8 cellular contexts compared by ENCODE assay signal in genomic region chr2:38076250-38076709, GRCh38. TPM values are rescaled to one million over a fixed set of nuclear protein-coding genes. Genes with fewer than 3 reads are reported as not detected.
DNase-seq lines count a peak whose midpoint lies in the region; TF ChIP-seq lines count a peak whose summit lies in the region.

No MANE protein-coding gene starts in this region.

- H3K27ac ChIP-seq in H9 (ENCODE audit: insufficient read length, low read depth, low read length) = no peak overlapping the region
- no peak overlapping the region for H3K27ac ChIP-seq in neural cell (ENCODE audit: low read length)

- H3K4me3 Mint-ChIP-seq in H9 (peak overlapping the region; percentile 63 to 85), type B pancreatic cell (peak overlapping the region; percentile 94)
- H3K4me3 Mint-ChIP-seq in activated CD4-positive, alpha-beta memory T cell treated with anti-CD3 and anti-CD28 coated beads, Interleukin-2, amount 10 ng/mL, durations not matched to agents 7 days and 5 days = peak overlapping the region; percentile 72

- peaks cover 21% of the 10 kb centered on the region for H3K23me2 ChIP-seq in H9 (ENCODE audit: insufficient read length, low read depth, low read length, poor library complexity, severe bottlenecking)

- POLR2A ChIA-PET in activated CD4-positive, alpha-beta memory T cell treated with anti-CD3 and anti-CD28 coated beads, Interleukin-2, amount 10 ng/mL, durations not matched to agents 7 days and 5 days (lab: Charles Lee) = interaction anchor here (0.6 to 2.1 kb wide), 14 partner anchors 13 to 880 kb away, joined by 3 to 14 read pairs (median 5); partner anchors contain the start of genes CEBPZOS, RMDN2 and SRSF7

- H3K9me3 ChIP-seq in H9 (ENCODE audit: control insufficient read depth, low read depth, low read length) (no peaks in the 10 kb centered on the region), neural cell (ENCODE audit: low read length) (peaks cover 2% of the 10 kb centered on the region)

- no peak overlapping the region for H2BK5ac ChIP-seq in H9 (ENCODE audit: insufficient read length, low read length)

- H3T11ph ChIP-seq in H9 (ENCODE audit: low read length) = no peak overlapping the region

- H2BK20ac ChIP-seq in H9 (ENCODE audit: low read depth, low read length, poor library complexity, severe bottlenecking) = no peak overlapping the region

- H2BK15ac ChIP-seq in H9 (ENCODE audit: low read depth, low read length) = no peak overlapping the region

- no peak overlapping the region for H3K18ac ChIP-seq in H9 (ENCODE audit: insufficient read length, low read depth, low read length)

- peaks cover 54 to 61% of the 10 kb centered on the region in 2 experiments for H3K4me1 Mint-ChIP-seq in H9
- peaks cover 45% of the 10 kb centered on the region for H3K4me1 Mint-ChIP-seq in activated CD4-positive, alpha-beta memory T cell treated with anti-CD3 and anti-CD28 coated beads, Interleukin-2, amount 10 ng/mL, durations not matched to agents 7 days and 5 days
- H3K4me1 Mint-ChIP-seq in type B pancreatic cell (ENCODE audit: unreplicated experiment) = peaks cover 21% of the 10 kb centered on the region

- H3K4ac ChIP-seq in H9 (ENCODE audit: low read depth, low read length) = no peak overlapping the region

- H3K9me3 Mint-ChIP-seq in H9 (peaks cover 0 to 5% of the 10 kb centered on the region in 2 experiments; a peak in 4 of 5 replicates), type B pancreatic cell (no peaks in the 10 kb centered on the region)
- peaks cover 2% of the 10 kb centered on the region for H3K9me3 Mint-ChIP-seq in activated CD4-positive, alpha-beta memory T cell treated with anti-CD3 and anti-CD28 coated beads, Interleukin-2, amount 10 ng/mL, durations not matched to agents 7 days and 5 days

- H3K56ac ChIP-seq in H9 (ENCODE audit: insufficient read length, low read depth, low read length) = no peak overlapping the region

- TF ChIP-seq EP300 in neural cell (conservative IDR thresholded peaks at IDR 0.05; ENCODE audit: poor library complexity, severe bottlenecking) = no peak

- TF ChIP-seq CTCF in H9 (conservative IDR thresholded peaks at IDR 0.05) = peak; percentile 66
- no peak for TF ChIP-seq CTCF in NB4 (IDR thresholded peaks at IDR 0.05; ENCODE audit: low read depth, low read length)
- peak; percentile 69 for TF ChIP-seq CTCF in neural cell (IDR thresholded peaks at IDR 0.05; ENCODE audit: poor library complexity, severe bottlenecking)
- TF ChIP-seq CTCF in type B pancreatic cell (conservative IDR thresholded peaks at IDR 0.05) = peak; percentile 70

- H3K14ac ChIP-seq in H9 (ENCODE audit: insufficient read depth, low read length) = no peak overlapping the region

- H4K5ac ChIP-seq in H9 (ENCODE audit: insufficient read length, low read depth, low read length) = no peak overlapping the region

- no peak overlapping the region for H4K8ac ChIP-seq in H9 (replicated peaks; ENCODE audit: insufficient read length, low read depth, low read length)

- H3K9me2 ChIP-seq in neural cell (ENCODE audit: insufficient read depth, low read length) = no peaks in the 10 kb centered on the region

- H3K27me3 Mint-ChIP-seq in H9 (ENCODE audit: low read depth) = peaks cover 63% of the 10 kb centered on the region
- peaks cover 54% of the 10 kb centered on the region for H3K27me3 Mint-ChIP-seq in activated CD4-positive, alpha-beta memory T cell treated with anti-CD3 and anti-CD28 coated beads, Interleukin-2, amount 10 ng/mL, durations not matched to agents 7 days and 5 days
- peaks cover 38% of the 10 kb centered on the region for H3K27me3 Mint-ChIP-seq in type B pancreatic cell

- H3K4me3 ChIP-seq in NB4 (ENCODE audit: low read depth, low read length) (peak overlapping the region; percentile 71), neural cell (ENCODE audit: low read length) (peak overlapping the region; percentile 75)

- no CpG with 5 or more reads among the region's 39 CpGs for WGBS in H9 (ENCODE audit: extremely low coverage, insufficient read length, low lambda C conversion rate)

- no peak overlapping the region for H2AK5ac ChIP-seq in H9 (ENCODE audit: insufficient read length, low read length)

- H3K27ac Mint-ChIP-seq in H9 (no peak overlapping the region), type B pancreatic cell (peak overlapping the region; percentile 98)
- H3K27ac Mint-ChIP-seq in activated CD4-positive, alpha-beta memory T cell treated with anti-CD3 and anti-CD28 coated beads, Interleukin-2, amount 10 ng/mL, durations not matched to agents 7 days and 5 days = peak overlapping the region; percentile 79

- H3K23ac ChIP-seq in H9 (ENCODE audit: insufficient read length, low read depth, low read length) = no peak overlapping the region

- H3K9ac ChIP-seq in H9 (ENCODE audit: extremely low read depth, insufficient read length, low read length) (no peak overlapping the region), neural cell (ENCODE audit: low read length) (peak overlapping the region; percentile 9)

- no peak overlapping the region for H2BK12ac ChIP-seq in H9 (ENCODE audit: insufficient read length, low read depth, low read length)

- no peak overlapping the region for H4K91ac ChIP-seq in H9 (ENCODE audit: insufficient read length, low read depth, low read length)

- no peaks in the 10 kb centered on the region for H3K79me1 ChIP-seq in H9 (ENCODE audit: insufficient read depth, low read depth, low read length, poor library complexity, severe bottlenecking)

- peaks cover 2% of the 10 kb centered on the region for H4K20me1 ChIP-seq in H9 (ENCODE audit: control insufficient read depth, insufficient read depth, insufficient read length)
- no peaks in the 10 kb centered on the region for H4K20me1 ChIP-seq in neural cell (ENCODE audit: insufficient read depth)

- no peaks in the 10 kb centered on the region for H3K36me3 ChIP-seq in neural cell (ENCODE audit: insufficient read depth, low read length)

- peak; percentile 61 for TF ChIP-seq RAD21 in neural cell (conservative IDR thresholded peaks at IDR 0.05)

- peaks cover 0 to 6% (median 2%) of the 10 kb centered on the region in 3 experiments; a peak in 2 of 7 replicates for H3K36me3 Mint-ChIP-seq in H9 (ENCODE audit: insufficient read depth in 1 of 3, low read depth in 3 of 3)
- H3K36me3 Mint-ChIP-seq in activated CD4-positive, alpha-beta memory T cell treated with anti-CD3 and anti-CD28 coated beads, Interleukin-2, amount 10 ng/mL, durations not matched to agents 7 days and 5 days (ENCODE audit: low read depth) = peaks cover 18% of the 10 kb centered on the region
- H3K36me3 Mint-ChIP-seq in type B pancreatic cell = peaks cover 30% of the 10 kb centered on the region

- H2BK120ac ChIP-seq in H9 (ENCODE audit: low read depth, low read length, poor library complexity, severe bottlenecking) = no peak overlapping the region

- CTCF ChIA-PET in activated CD4-positive, alpha-beta memory T cell treated with anti-CD3 and anti-CD28 coated beads, Interleukin-2, amount 10 ng/mL, durations not matched to agents 7 days and 5 days (lab: Charles Lee) = interaction anchor here (0.5 to 2.3 kb wide), 24 partner anchors 11 to 686 kb away, joined by 3 to 17 read pairs (median 4); no protein-coding TSS in a partner anchor

- H2AFZ ChIP-seq in H9 (ENCODE audit: low read length) = no peak overlapping the region
- H2AFZ ChIP-seq in neural cell (ENCODE audit: low read depth, low read length) = no peak overlapping the region

- H3K27me3 ChIP-seq in H9 (ENCODE audit: insufficient read depth, low read length) = peaks cover 36% of the 10 kb centered on the region
- H3K27me3 ChIP-seq in neural cell (ENCODE audit: insufficient read depth, low read depth, low read length) = peaks cover 66% of the 10 kb centered on the region

- H3K4me1 ChIP-seq in H9 (ENCODE audit: insufficient read depth, low read length) = peaks cover 15% of the 10 kb centered on the region

- DNase-seq in NCI-H1436 (lab: John Stamatoyannopoulos, UW) = peak; percentile 29
- DNase-seq in NCI-H1436 treated with DMSO at 0.1 percent for 48 hours (lab: John Stamatoyannopoulos, UW) = no peak
- DNase-seq in H9 = peak; percentile 91
- DNase-seq in NB4 (ENCODE audit: low read depth) = peak; percentile 90
- DNase-seq in activated CD4-positive, alpha-beta memory T cell treated with anti-CD3 and anti-CD28 coated beads, Interleukin-2, amount 10 ng/mL, durations not matched to agents 7 days and 5 days = peak; percentile 75
- peak; percentile 76 for DNase-seq in fibroblast of the conjunctiva (ENCODE audit: low read depth)
- peak; percentile 87 for DNase-seq in type B pancreatic cell (ENCODE audit: extremely low spot score, unreplicated experiment)

- TF ChIP-seq POLR2A in NB4 (IDR thresholded peaks at IDR 0.05; ENCODE audit: extremely low read depth, insufficient read length) = no peak

- H3F3A ChIP-seq in neural cell (ENCODE audit: insufficient read depth, low read length, poor library complexity, severe bottlenecking) = no peaks in the 10 kb centered on the region

- H3K79me2 ChIP-seq in H9 (ENCODE audit: insufficient read depth, low read length) (no peaks in the 10 kb centered on the region), neural cell (replicated peaks; ENCODE audit: insufficient read depth, low read length) (no peaks in the 10 kb centered on the region)

- H3K4me2 ChIP-seq in H9 (ENCODE audit: insufficient read depth, insufficient read length, low read length) = peak overlapping the region; percentile 70
- peak overlapping the region; percentile 70 for H3K4me2 ChIP-seq in neural cell (ENCODE audit: low read length)

TF ChIP-seq in neural cell, 6 proteins besides CTCF, POLR2A, EP300 and RAD21 (continues in another document):
- TF ChIP-seq SMC3 (conservative IDR thresholded peaks at IDR 0.05; ENCODE audit: poor library complexity) = peak; percentile 49
- TF ChIP-seq POLR2AphosphoS5 (IDR thresholded peaks at IDR 0.05) = no peak
- TF ChIP-seq EZH2 (IDR thresholded peaks at IDR 0.05; ENCODE audit: borderline replicate concordance, insufficient read depth, low read length, poor library complexity, severe bottlenecking) = peak; percentile 41

RNA-seq across cellular contexts. Expression of gene CYP1B1, which starts 0.3 kb away (rescaled TPM):
- total RNA-seq in H9 (2021) (2.7 and 2.9 TPM in 2 replicates), type B pancreatic cell (ENCODE audit: low replicate concordance) (176 and 360 TPM in 2 replicates)
- 10 to 100 TPM; 17.1 to 19.4 TPM for total RNA-seq in activated CD4-positive, alpha-beta memory T cell treated with anti-CD3 and anti-CD28 coated beads, Interleukin-2, amount 10 ng/mL, durations not matched to agents 7 days and 5 days
- not detected in 2 replicates for polyA plus RNA-seq in neural cell
- 0.24 TPM in 1 of 2 replicates, not detected in the other for polyA minus RNA-seq in neural cell

Comparison
In these comparisons a context has a peak if more than half of its experiments do, and no peak if none do; other contexts are left out.
1. H3K27ac Mint-ChIP-seq: peak in activated CD4-positive, alpha-beta memory T cell treated with anti-CD3 and anti-CD28 coated beads, Interleukin-2, amount 10 ng/mL, durations not matched to agents 7 days and 5 days (single experiment) and type B pancreatic cell (single experiment); none in H9 (0 of 3).
2. Peak in every context shown above with its lines, with median percentiles within 50 percentile points of each other: H3K4me3 Mint-ChIP-seq.